In genomic region chr10:34985146-34985545, GRCh38 we compare ENCODE assay signal across 5 cellular contexts.
TF ChIP-seq lines count a peak whose summit lies in the region.

No MANE protein-coding gene starts in this region.

TF ChIP-seq in SK-N-SH treated with all-trans-retinoic acid at 6 μM for 48 hours, 23 proteins besides CTCF, POLR2A, EP300 and RAD21:
- TF ChIP-seq ZFP30 (CRISPR knock-in tag; IDR thresholded peaks at IDR 0.05), result peak; percentile 99
- no peak for TF ChIP-seq CSDC2 (CRISPR knock-in tag; IDR thresholded peaks at IDR 0.05)

TF ChIP-seq in SK-N-SH, 30 proteins besides CTCF, POLR2A, EP300 and RAD21:
- no peak for TF ChIP-seq SIN3A (IDR thresholded peaks at IDR 0.05; ENCODE audit: borderline replicate concordance, low read depth, low read length)
- TF ChIP-seq JUND (IDR thresholded peaks at IDR 0.05), result no peak
- no peak for TF ChIP-seq PBX3 (IDR thresholded peaks at IDR 0.05)
- TF ChIP-seq GATA2 (CRISPR knock-in tag; IDR thresholded peaks at IDR 0.05), result no peak
- no peak for TF ChIP-seq CHD2 (IDR thresholded peaks at IDR 0.05; ENCODE audit: low read length, partially characterized antibody)
- TF ChIP-seq, protein P1, sequence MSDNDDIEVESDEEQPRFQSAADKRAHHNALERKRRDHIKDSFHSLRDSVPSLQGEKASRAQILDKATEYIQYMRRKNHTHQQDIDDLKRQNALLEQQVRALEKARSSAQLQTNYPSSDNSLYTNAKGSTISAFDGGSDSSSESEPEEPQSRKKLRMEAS (IDR thresholded peaks at IDR 0.05; ENCODE audit: low read depth), result no peak
- no peak for TF ChIP-seq ZBTB33 (IDR thresholded peaks at IDR 0.05; ENCODE audit: borderline replicate concordance, low read depth)
- no peak for TF ChIP-seq RXRA (IDR thresholded peaks at IDR 0.05; ENCODE audit: borderline replicate concordance, low read depth)
- no peak for TF ChIP-seq TCF12 (IDR thresholded peaks at IDR 0.05)
- no peak for TF ChIP-seq GABPA (IDR thresholded peaks at IDR 0.05; ENCODE audit: low read depth)
- TF ChIP-seq RFX5 (IDR thresholded peaks at IDR 0.05; ENCODE audit: low read length), result no peak
- no peak for TF ChIP-seq TAF1 (IDR thresholded peaks at IDR 0.05; ENCODE audit: borderline replicate concordance, low read depth, low read length)

TF ChIP-seq in HCT116, 20 proteins besides CTCF, POLR2A, EP300 and RAD21:
- TF ChIP-seq ELF1 (IDR thresholded peaks at IDR 0.05; ENCODE audit: borderline replicate concordance, low read depth), result no peak
- no peak for TF ChIP-seq EGR1 (IDR thresholded peaks at IDR 0.05; ENCODE audit: low read depth)
- TF ChIP-seq CBX3 (IDR thresholded peaks at IDR 0.05; ENCODE audit: low read depth), result peak; percentile 80; the same call in 1 of the 2 replicates
- TF ChIP-seq EZH2phosphoT487 (IDR thresholded peaks at IDR 0.05; ENCODE audit: borderline replicate concordance), result no peak
- no peak for TF ChIP-seq FOSL1 (IDR thresholded peaks at IDR 0.05; ENCODE audit: low read depth)
- no peak for TF ChIP-seq ATF3 (IDR thresholded peaks at IDR 0.05)
- no peak for TF ChIP-seq ZBTB33 (IDR thresholded peaks at IDR 0.05; ENCODE audit: extremely low read depth, insufficient replicate concordance, low read length)
- TF ChIP-seq SRF (IDR thresholded peaks at IDR 0.05; ENCODE audit: low read depth), result no peak
- TF ChIP-seq ZFX (IDR thresholded peaks at IDR 0.05), result no peak

TF ChIP-seq in HEK293, 187 proteins besides CTCF, POLR2A, EP300 and RAD21:
- no peak for TF ChIP-seq KLF9 (tag by site-specific recombination; IDR thresholded peaks at IDR 0.05; ENCODE audit: low read depth)
- TF ChIP-seq ZNF280D (tag by site-specific recombination; IDR thresholded peaks at IDR 0.05), result peak; percentile 75; the same call in 1 of the 2 replicates
- TF ChIP-seq SETDB1 (IDR thresholded peaks at IDR 0.05; ENCODE audit: insufficient read length, low read length), result peak; percentile 87
- no peak for TF ChIP-seq ZNF169 (tag by site-specific recombination; IDR thresholded peaks at IDR 0.05)

TF ChIP-seq in K562, 482 proteins besides CTCF, POLR2A, EP300 and RAD21 (continues in another document):
- TF ChIP-seq SMAD2 (IDR thresholded peaks at IDR 0.05; ENCODE audit: low read depth, low read length), result no peak
- no peak for TF ChIP-seq ZNF766 (CRISPR knock-in tag; conservative IDR thresholded peaks at IDR 0.05)
- TF ChIP-seq, protein P2, sequence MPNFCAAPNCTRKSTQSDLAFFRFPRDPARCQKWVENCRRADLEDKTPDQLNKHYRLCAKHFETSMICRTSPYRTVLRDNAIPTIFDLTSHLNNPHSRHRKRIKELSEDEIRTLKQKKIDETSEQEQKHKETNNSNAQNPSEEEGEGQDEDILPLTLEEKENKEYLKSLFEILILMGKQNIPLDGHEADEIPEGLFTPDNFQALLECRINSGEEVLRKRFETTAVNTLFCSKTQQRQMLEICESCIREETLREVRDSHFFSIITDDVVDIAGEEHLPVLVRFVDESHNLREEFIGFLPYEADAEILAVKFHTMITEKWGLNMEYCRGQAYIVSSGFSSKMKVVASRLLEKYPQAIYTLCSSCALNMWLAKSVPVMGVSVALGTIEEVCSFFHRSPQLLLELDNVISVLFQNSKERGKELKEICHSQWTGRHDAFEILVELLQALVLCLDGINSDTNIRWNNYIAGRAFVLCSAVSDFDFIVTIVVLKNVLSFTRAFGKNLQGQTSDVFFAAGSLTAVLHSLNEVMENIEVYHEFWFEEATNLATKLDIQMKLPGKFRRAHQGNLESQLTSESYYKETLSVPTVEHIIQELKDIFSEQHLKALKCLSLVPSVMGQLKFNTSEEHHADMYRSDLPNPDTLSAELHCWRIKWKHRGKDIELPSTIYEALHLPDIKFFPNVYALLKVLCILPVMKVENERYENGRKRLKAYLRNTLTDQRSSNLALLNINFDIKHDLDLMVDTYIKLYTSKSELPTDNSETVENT (CRISPR knock-in tag; IDR thresholded peaks at IDR 0.05), result no peak
- no peak for TF ChIP-seq CHD2 (IDR thresholded peaks at IDR 0.05; ENCODE audit: low read depth, low read length)
- TF ChIP-seq TRIM28 (IDR thresholded peaks at IDR 0.05), result peak; percentile 64; the same call in 1 of the 2 replicates
- no peak for TF ChIP-seq MYNN (IDR thresholded peaks at IDR 0.05)
- TF ChIP-seq MYNN (CRISPR knock-in tag; IDR thresholded peaks at IDR 0.05), result no peak
- TF ChIP-seq KAT2B (IDR thresholded peaks at IDR 0.05; ENCODE audit: low read depth, low read length), result no peak
- no peak for TF ChIP-seq ZNF174 (CRISPR knock-in tag; IDR thresholded peaks at IDR 0.05)
- TF ChIP-seq SIX5 (IDR thresholded peaks at IDR 0.05; ENCODE audit: borderline replicate concordance in 1 of 2, insufficient read depth in 1 of 2, low read depth in 1 of 2, low read length in 2 of 2), result no peak
- TF ChIP-seq BRF1 (IDR thresholded peaks at IDR 0.05; ENCODE audit: borderline replicate concordance, extremely low read depth, insufficient read length), result no peak
- no peak for TF ChIP-seq TEAD2 (tag; IDR thresholded peaks at IDR 0.05)
- no peak for TF ChIP-seq PRMT5 (CRISPR knock-in tag; IDR thresholded peaks at IDR 0.05)
- TF ChIP-seq CBX5 (IDR thresholded peaks at IDR 0.05; ENCODE audit: borderline replicate concordance, low read depth), result peak; percentile 86; the same call in 1 of the 2 replicates
- no peak for TF ChIP-seq SREBF1 (IDR thresholded peaks at IDR 0.05; ENCODE audit: borderline replicate concordance, low read depth, low read length)
- TF ChIP-seq SMAD1 (IDR thresholded peaks at IDR 0.05; ENCODE audit: low read depth, low read length, partially characterized antibody), result no peak
- no peak for TF ChIP-seq RFX7 (CRISPR knock-in tag; IDR thresholded peaks at IDR 0.05)
- no peak for TF ChIP-seq NFIX (CRISPR knock-in tag; IDR thresholded peaks at IDR 0.05; ENCODE audit: low read depth)
- no peak for TF ChIP-seq SRF (CRISPR knock-in tag; IDR thresholded peaks at IDR 0.05)
- TF ChIP-seq PCBP2 (IDR thresholded peaks at IDR 0.05; ENCODE audit: low read depth, low read length, poor library complexity, severe bottlenecking), result no peak
- no peak for TF ChIP-seq JUNB (CRISPR knock-in tag; conservative IDR thresholded peaks at IDR 0.05)
- TF ChIP-seq ZFP30 (CRISPR knock-in tag; IDR thresholded peaks at IDR 0.05; ENCODE audit: borderline replicate concordance), result peak; percentile 94
- no peak for TF ChIP-seq AFF1 (IDR thresholded peaks at IDR 0.05; ENCODE audit: low read depth in 1 of 2, partially characterized antibody in 2 of 2)
- TF ChIP-seq RBM34 (IDR thresholded peaks at IDR 0.05; ENCODE audit: borderline replicate concordance, insufficient read depth, low read length), result no peak
- TF ChIP-seq MYC (IDR thresholded peaks at IDR 0.05; ENCODE audit: low read depth, low read length), result no peak
- TF ChIP-seq MYC (CRISPR knock-in tag; IDR thresholded peaks at IDR 0.05; ENCODE audit: borderline replicate concordance, low read depth), result no peak
- TF ChIP-seq HCFC1 (IDR thresholded peaks at IDR 0.05; ENCODE audit: low read depth, low read length), result no peak
- TF ChIP-seq ZNF280B (CRISPR knock-in tag; IDR thresholded peaks at IDR 0.05), result 0 out of 2 replicates have a peak, but pooled peaks have one; percentile 20
- TF ChIP-seq CBX3 (IDR thresholded peaks at IDR 0.05; ENCODE audit: borderline replicate concordance in 1 of 2, low read length in 2 of 2), result peak in 1 of 2 experiments; percentile 89; a peak in 2 of 3 replicates
- no peak for TF ChIP-seq RBM15 (IDR thresholded peaks at IDR 0.05; ENCODE audit: insufficient read depth, low read length)
- TF ChIP-seq, protein P3, sequence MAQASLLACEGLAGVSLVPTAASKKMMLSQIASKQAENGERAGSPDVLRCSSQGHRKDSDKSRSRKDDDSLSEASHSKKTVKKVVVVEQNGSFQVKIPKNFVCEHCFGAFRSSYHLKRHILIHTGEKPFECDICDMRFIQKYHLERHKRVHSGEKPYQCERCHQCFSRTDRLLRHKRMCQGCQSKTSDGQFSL (CRISPR knock-in tag; IDR thresholded peaks at IDR 0.05), result no peak
- TF ChIP-seq, protein P3 (tag; IDR thresholded peaks at IDR 0.05), result no peak
- TF ChIP-seq CBX8 (IDR thresholded peaks at IDR 0.05; ENCODE audit: borderline replicate concordance, extremely low read depth, low read depth, low read length, poor library complexity, severe bottlenecking), result no peak
- no peak for TF ChIP-seq SRSF9 (IDR thresholded peaks at IDR 0.05; ENCODE audit: borderline replicate concordance, low read depth, low read length)
- no peak for TF ChIP-seq MTA1 (IDR thresholded peaks at IDR 0.05; ENCODE audit: borderline replicate concordance)
- no peak for TF ChIP-seq JUND (IDR thresholded peaks at IDR 0.05; ENCODE audit: borderline replicate concordance, low read depth, low read length)
- no peak for TF ChIP-seq JUND (tag; IDR thresholded peaks at IDR 0.05; ENCODE audit: borderline replicate concordance, low read depth, low read length)
- no peak for TF ChIP-seq ZNF253 (CRISPR knock-in tag; conservative IDR thresholded peaks at IDR 0.05)
- TF ChIP-seq TCF7 (IDR thresholded peaks at IDR 0.05; ENCODE audit: borderline replicate concordance), result no peak
- TF ChIP-seq ZNF175 (CRISPR knock-in tag; IDR thresholded peaks at IDR 0.05; ENCODE audit: low read depth), result no peak
- no peak for TF ChIP-seq DIDO1 (tag; IDR thresholded peaks at IDR 0.05; ENCODE audit: low read depth)
- peak; percentile 88 for TF ChIP-seq ZNF280A (IDR thresholded peaks at IDR 0.05; ENCODE audit: low read depth, partially characterized antibody)
- no peak for TF ChIP-seq PBX2 (CRISPR knock-in tag; IDR thresholded peaks at IDR 0.05; ENCODE audit: low read depth)
- TF ChIP-seq PBX2 (tag; conservative IDR thresholded peaks at IDR 0.05; ENCODE audit: low read depth), result no peak
